In genomic region chr19:1817553-1818179, GRCh38 we compare ENCODE assay signal across 1 cellular context.
TF ChIP-seq lines count a peak whose summit lies in the region.

No MANE protein-coding gene starts in this region.

TF ChIP-seq in HepG2, 621 proteins besides CTCF, POLR2A, EP300 and RAD21:
- TF ChIP-seq RBM22 (optimal IDR thresholded peaks at IDR 0.05; ENCODE audit: low read length) (peak; percentile 44), ZBTB34 (CRISPR knock-in tag; IDR thresholded peaks at IDR 0.05) (no peak)
